ENCODE assay signal across 18 cellular contexts in the genomic region with DNA sequence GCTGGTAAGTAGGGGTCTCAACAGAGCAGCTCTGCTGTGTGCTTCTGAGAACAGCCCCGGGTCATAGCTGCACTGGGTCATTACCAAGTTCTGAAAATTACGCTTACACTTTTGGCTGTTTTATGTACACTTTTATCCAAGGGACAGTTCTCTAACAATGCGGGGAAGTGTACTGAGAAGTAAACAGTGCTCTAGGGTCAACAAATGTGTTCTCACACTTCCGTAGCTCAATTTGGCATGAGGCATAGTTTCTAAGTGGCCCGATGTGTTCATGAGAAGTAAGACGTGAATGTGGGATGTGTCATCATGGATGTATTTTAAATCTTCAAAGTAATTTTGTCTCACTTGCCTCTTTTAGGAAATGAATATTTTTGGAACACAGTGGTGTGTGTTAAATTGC. TPM values are rescaled to one million over a fixed set of nuclear protein-coding genes. Genes with fewer than 3 reads are reported as not detected.
DNase-seq lines count a peak whose midpoint lies in the region; ATAC-seq and TF ChIP-seq lines count a peak whose summit lies in the region.
"Had no signal": no experiment of that assay in that cellular context is flagged by ENCODE, and none has a peak within 500 bp of the region (broad histone marks: within the 10 kb centered on the region; RNA-seq: fewer than 3 reads in every experiment).

No MANE protein-coding gene starts in this region.

- H3K4me3 ChIP-seq in gastrocnemius medialis (no peak overlapping the region), WERI-Rb-1 (ENCODE audit: low read depth, low read length) (no peak overlapping the region)

- in situ Hi-C loops in gastrocnemius medialis (cut with MboI; ENCODE audit: low sequenced_read_pairs in 4 of 4) = no loop called here

- H3K36me3 ChIP-seq in gastrocnemius medialis (no peaks in the 10 kb centered on the region), WERI-Rb-1 (peaks cover 4% of the 10 kb centered on the region)

- H3K9me3 ChIP-seq in gastrocnemius medialis (no peaks in the 10 kb centered on the region), WERI-Rb-1 (ENCODE audit: severe bottlenecking) (no peaks in the 10 kb centered on the region)

- TF ChIP-seq CTCF in gastrocnemius medialis (IDR thresholded peaks at IDR 0.05 in 4 of 5, conservative IDR thresholded peaks at IDR 0.05 in 1 of 5) = no peak
- TF ChIP-seq CTCF in WERI-Rb-1 (IDR thresholded peaks at IDR 0.05; ENCODE audit: low read depth, low read length) = no peak

- intact Hi-C loops in gastrocnemius medialis (cut with DNase I; ENCODE audit: low total_unique reads) = no loop called here

- ATAC-seq in gastrocnemius medialis (peak in 1 of 2 donors; percentile 39), GM21526 (IDR thresholded peaks at IDR 0.05; ENCODE audit: low FRiP score, unreplicated experiment) (no peak), GM19324 (IDR thresholded peaks at IDR 0.05; ENCODE audit: low FRiP score, unreplicated experiment) (no peak)

- H3K27me3 ChIP-seq in gastrocnemius medialis (no peaks in the 10 kb centered on the region), WERI-Rb-1 (ENCODE audit: insufficient read depth, low read depth, severe bottlenecking) (no peaks in the 10 kb centered on the region)

- no peak for TF ChIP-seq POLR2A in gastrocnemius medialis (IDR thresholded peaks at IDR 0.05)

- peak; percentile 14 for DNase-seq in ELR (ENCODE audit: low read depth)
- peak; percentile 40 for DNase-seq in RPMI7951 (ENCODE audit: low read depth)
- peak; percentile 76 for DNase-seq in dermis blood vessel endothelial cell
- DNase-seq in gastrocnemius medialis = no peak
- no peak for DNase-seq in NCI-H345 (lab: John Stamatoyannopoulos, UW)
- no peak for DNase-seq in WERI-Rb-1
- DNase-seq: C1 segment of cervical spinal cord, DND-41, GF-D8, KG1, NCI-H1436, NCI-H2029, NCI-H2171 treated with DMSO at 0.1 percent for 48 hours, NCI-H510A, NCI-H774, SHP77 had no signal

- peak overlapping the region; percentile 12 to 50 (median 32) for H3K27ac ChIP-seq in gastrocnemius medialis
- no peak overlapping the region for H3K27ac ChIP-seq in WERI-Rb-1

- no peaks in the 10 kb centered on the region for H3K4me1 ChIP-seq in gastrocnemius medialis

RNA-seq across cellular contexts. Expression of gene VAMP3, which starts 10.9 kb away (rescaled TPM):
- 140 and 167 TPM in 2 replicates for total RNA-seq in RPMI7951 (2014; rRNA removed; shearing (Covaris generic))
- total RNA-seq in dermis blood vessel endothelial cell (122 and 149 TPM in 2 replicates), gastrocnemius medialis (10 to 100 TPM; 63.7 to 71.2 (median 69.7) TPM)

RNA-seq across cellular contexts. Expression of gene PER3, which starts 23.8 kb away (rescaled TPM):
- total RNA-seq in RPMI7951 (2014; rRNA removed; shearing (Covaris generic)) = 11.8 and 14.9 TPM in 2 replicates
- total RNA-seq in dermis blood vessel endothelial cell (1.9 and 2.7 TPM in 2 replicates), gastrocnemius medialis (1 to 10 TPM; 3.7 to 7.1 (median 5.5) TPM)

Comparison
In these comparisons a context has a peak if more than half of its experiments do, and no peak if none do; other contexts are left out.
1. DNase-seq: peak in ELR (single experiment), RPMI7951 (single experiment) and dermis blood vessel endothelial cell (single experiment); none in gastrocnemius medialis (0 of 2), NCI-H345 (single experiment) and WERI-Rb-1 (single experiment).